In the genomic region with DNA sequence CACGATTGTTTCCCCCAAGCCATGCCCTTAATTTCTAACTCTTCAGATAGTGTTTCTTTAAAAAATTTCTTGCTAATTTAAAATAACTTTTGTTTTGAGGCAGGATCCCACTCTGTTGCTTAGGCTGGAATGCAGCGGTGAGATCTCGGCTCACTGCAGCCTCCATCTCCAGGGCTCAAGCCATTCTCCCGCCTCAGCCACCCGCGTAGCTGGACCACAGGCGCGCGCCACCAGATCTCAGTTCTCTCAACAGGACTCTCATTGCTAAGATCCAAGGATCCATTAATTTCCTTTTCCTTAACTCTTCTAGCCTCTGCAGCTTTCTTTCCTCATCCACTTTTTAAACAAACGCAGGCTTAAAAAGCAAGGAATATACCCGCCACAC, we compare ENCODE assay signal across 1 cellular context.
TF ChIP-seq lines count a peak whose summit lies in the region.

No MANE protein-coding gene starts in this region.

TF ChIP-seq in H1, 55 proteins besides CTCF, POLR2A, EP300 and RAD21:
- TF ChIP-seq ASH2L (IDR thresholded peaks at IDR 0.05; ENCODE audit: low read length) (peak; percentile 10), NRF1 (IDR thresholded peaks at IDR 0.05; ENCODE audit: low read depth, low read length) (no peak)
TF ChIP-seq in H1: peak in this region for 1.
